Comparison of ENCODE assay signal across 8 cellular contexts in genomic region chr1:39901486-39902120, GRCh38. TPM values are rescaled to one million over a fixed set of nuclear protein-coding genes. Genes with fewer than 3 reads are reported as not detected.
DNase-seq lines count a peak whose midpoint lies in the region; ATAC-seq and TF ChIP-seq lines count a peak whose summit lies in the region.

Gene MYCL, minus strand, starts transcription at chr1:39901917. Its CDS starts 483 bp downstream, at chr1:39901434.

- ATAC-seq in CD4-positive, alpha-beta T cell (ENCODE audit: poor library complexity), result peak; percentile 75
- ATAC-seq in GM19372 (IDR thresholded peaks at IDR 0.05; ENCODE audit: low read depth, unreplicated experiment) (peak; percentile 61), HG03469 (IDR thresholded peaks at IDR 0.05; ENCODE audit: unreplicated experiment) (peak; percentile 57)
- ATAC-seq in naive thymus-derived CD4-positive, alpha-beta T cell, result peak; percentile 83

- no TSS peak for BruUV-seq in OCI-LY7 (replicated peaks; lab: Mats Ljungman, UMichigan)

- H3K36me3 Mint-ChIP-seq in CD4-positive, alpha-beta T cell (ENCODE audit: low read depth), result no peaks in the 10 kb centered on the region
- no peaks in the 10 kb centered on the region for H3K36me3 Mint-ChIP-seq in naive thymus-derived CD4-positive, alpha-beta T cell

- H3K9me2 ChIP-seq in OCI-LY7 (ENCODE audit: insufficient read depth, low read length), result no peaks in the 10 kb centered on the region

- no peaks in the 10 kb centered on the region for H3K9me3 Mint-ChIP-seq in CD4-positive, alpha-beta T cell
- H3K9me3 Mint-ChIP-seq in naive thymus-derived CD4-positive, alpha-beta T cell, result peaks cover 0 to 2% (median 0%) of the 10 kb centered on the region in 11 donors

- peaks cover 49% of the 10 kb centered on the region for H3K27me3 ChIP-seq in CD4-positive, alpha-beta T cell (ENCODE audit: control insufficient read depth, insufficient read depth, low read length)
- H3K27me3 ChIP-seq in naive thymus-derived CD4-positive, alpha-beta T cell (ENCODE audit: control insufficient read depth in 2 of 2, insufficient read depth in 2 of 2, low read length in 2 of 2), result peaks cover 0 to 5% of the 10 kb centered on the region in 2 donors

- peak within 1 kb of the TSS; percentile 68 for H3K4me2 ChIP-seq in OCI-LY7 (ENCODE audit: low read length)

- DNase-seq in CD4-positive, alpha-beta T cell, result peak; percentile 22 to 64 (median 48)
- DNase-seq in OCI-LY7 (ENCODE audit: low spot score), result peak; percentile 60
- peak; percentile 73 for DNase-seq in activated T-cell treated with anti-CD3 and anti-CD28 coated beads, Interleukin-2, amount 50 U/mL, for 1 hour
- DNase-seq in fibroblast of gingiva (ENCODE audit: low read depth), result peak; percentile 39
- DNase-seq in naive thymus-derived CD4-positive, alpha-beta T cell, result peak; percentile 34 to 71 (median 54)
- DNase-seq in stimulated activated naive CD4-positive, alpha-beta T cell treated with Interleukin-2 at 50 U/mL for 16 hours (lab: John Stamatoyannopoulos, UW), result peak; percentile 55

- CTCF ChIA-PET in CD4-positive, alpha-beta T cell (lab: Charles Lee), result interaction anchor here (0.6 to 2.8 kb wide), 17 partner anchors 9 to 437 kb away, joined by 3 to 38 read pairs (median 5); partner anchors contain the start of gene TRIT1
- CTCF ChIA-PET in OCI-LY7 (lab: Charles Lee; ENCODE audit: unreplicated experiment), result interaction anchor here (0.6 to 1.3 kb wide), 6 partner anchors 9 to 376 kb away, joined by 3 to 5 read pairs (median 4); no protein-coding TSS in a partner anchor
- CTCF ChIA-PET in naive thymus-derived CD4-positive, alpha-beta T cell (lab: Charles Lee), result interaction anchor here (0.6 to 6.5 kb wide), 11 partner anchors 8 to 823 kb away, joined by 3 to 67 read pairs (median 4); no protein-coding TSS in a partner anchor

- no peaks in the 10 kb centered on the region for H3K79me2 ChIP-seq in OCI-LY7 (ENCODE audit: insufficient read depth, low read depth, low read length)

- H3K27ac Mint-ChIP-seq in CD4-positive, alpha-beta T cell, result no peak within 1 kb of the TSS
- no peak within 1 kb of the TSS for H3K27ac Mint-ChIP-seq in naive thymus-derived CD4-positive, alpha-beta T cell

- H4K20me1 ChIP-seq in OCI-LY7 (ENCODE audit: insufficient read depth, low read length), result no peaks in the 10 kb centered on the region

- H3K27ac ChIP-seq in CD4-positive, alpha-beta T cell (ENCODE audit: low read depth, low read length), result no peak within 1 kb of the TSS
- no peak within 1 kb of the TSS for H3K27ac ChIP-seq in OCI-LY7 (ENCODE audit: low read depth, low read length, poor library complexity, severe bottlenecking)
- H3K27ac ChIP-seq in naive thymus-derived CD4-positive, alpha-beta T cell (ENCODE audit: low read depth, low read length), result no peak within 1 kb of the TSS

- intact Hi-C loops in CD4-positive, alpha-beta T cell (cut with DNase I, micrococcal nuclease), result loop anchor here (1.0 to 5.0 kb wide), 3 partner anchors 57 to 294 kb away; no protein-coding TSS in a partner anchor
- intact Hi-C loops in OCI-LY7 (cut with micrococcal nuclease; ENCODE audit: unreplicated experiment), result loop anchor here (1.0 kb wide), 1 partner anchor 84 kb away; no protein-coding TSS in a partner anchor
- intact Hi-C loops in naive thymus-derived CD4-positive, alpha-beta T cell (cut with micrococcal nuclease), result loop anchor here (1.0 to 5.0 kb wide), 8 partner anchors 18 to 295 kb away; partner anchors contain the start of genes TRIT1 (in 2 of the 2) and HPCAL4 (in 1 of the 2)

- H2AFZ ChIP-seq in OCI-LY7 (ENCODE audit: low read length), result peak within 1 kb of the TSS; percentile 62; the same call in 1 of the 2 replicates

- no peak for TF ChIP-seq CTCF in CD4-positive, alpha-beta T cell (IDR thresholded peaks at IDR 0.05)
- TF ChIP-seq CTCF in OCI-LY7 (conservative IDR thresholded peaks at IDR 0.05; ENCODE audit: low read length), result no peak

- no peaks in the 10 kb centered on the region for H3K36me3 ChIP-seq in OCI-LY7 (ENCODE audit: insufficient read depth, low read length)
- H3K36me3 ChIP-seq in naive thymus-derived CD4-positive, alpha-beta T cell (ENCODE audit: control insufficient read depth in 2 of 3, insufficient read depth in 3 of 3, low read length in 3 of 3), result no peaks in the 10 kb centered on the region

- H3K4me3 ChIP-seq in OCI-LY7 (ENCODE audit: low read depth, low read length, poor library complexity, severe bottlenecking), result peak within 1 kb of the TSS; percentile 66
- H3K4me3 ChIP-seq in naive thymus-derived CD4-positive, alpha-beta T cell (ENCODE audit: low read length), result peak within 1 kb of the TSS; percentile 66

- peaks cover 78% of the 10 kb centered on the region for H3K27me3 Mint-ChIP-seq in CD4-positive, alpha-beta T cell
- peaks cover 46 to 72% (median 49%) of the 10 kb centered on the region in 5 donors for H3K27me3 Mint-ChIP-seq in naive thymus-derived CD4-positive, alpha-beta T cell

- no peaks in the 10 kb centered on the region for H3K4me1 Mint-ChIP-seq in CD4-positive, alpha-beta T cell (ENCODE audit: low read depth)
- H3K4me1 Mint-ChIP-seq in naive thymus-derived CD4-positive, alpha-beta T cell, result peaks cover 0 to 10% (median 7%) of the 10 kb centered on the region in 7 donors

- H3K4me1 ChIP-seq in OCI-LY7 (ENCODE audit: insufficient read depth, low read length, poor library complexity, severe bottlenecking), result peaks cover 7% of the 10 kb centered on the region
- H3K4me1 ChIP-seq in naive thymus-derived CD4-positive, alpha-beta T cell (ENCODE audit: control insufficient read depth in 2 of 2, insufficient read depth in 2 of 2, low read length in 2 of 2), result peaks cover 0 to 8% of the 10 kb centered on the region in 2 donors

- POLR2A ChIA-PET in CD4-positive, alpha-beta T cell (lab: Charles Lee), result interaction anchor here (0.7 to 1.4 kb wide), 4 partner anchors 19 to 295 kb away, joined by 3 to 4 read pairs (median 4); no protein-coding TSS in a partner anchor
- POLR2A ChIA-PET in OCI-LY7 (lab: Charles Lee), result interaction anchor here (0.6 to 1.3 kb wide), 3 partner anchors 8 to 80 kb away, joined by 3 to 5 read pairs (median 3); no protein-coding TSS in a partner anchor
- POLR2A ChIA-PET in naive thymus-derived CD4-positive, alpha-beta T cell (lab: Charles Lee), result interaction anchor here (0.7 to 2.4 kb wide), 2 partner anchors 21 to 85 kb away, joined by 3 to 11 read pairs; no protein-coding TSS in a partner anchor

- H3K4me3 Mint-ChIP-seq in CD4-positive, alpha-beta T cell, result peak within 1 kb of the TSS; percentile 82
- peak within 1 kb of the TSS; percentile 68 to 82 (median 78) for H3K4me3 Mint-ChIP-seq in naive thymus-derived CD4-positive, alpha-beta T cell

- no peaks in the 10 kb centered on the region for H3K9me3 ChIP-seq in CD4-positive, alpha-beta T cell (ENCODE audit: control insufficient read depth, low read length)
- no peaks in the 10 kb centered on the region for H3K9me3 ChIP-seq in OCI-LY7 (ENCODE audit: low read length)
- no peaks in the 10 kb centered on the region for H3K9me3 ChIP-seq in naive thymus-derived CD4-positive, alpha-beta T cell (ENCODE audit: control insufficient read depth in 2 of 3, low read length in 3 of 3)

RNA-seq across cellular contexts. Expression of gene MYCL, which starts in this region (rescaled TPM):
- under 1 TPM; 0.08 to 0.50 TPM for total RNA-seq in CD4-positive, alpha-beta T cell
- total RNA-seq in OCI-LY7 (2014; rRNA removed; shearing (Covaris generic)), result 0.41 and 1.6 TPM in 2 replicates
- total RNA-seq in OCI-LY7 (2022), result 1.0 and 1.3 TPM in 2 replicates
- 1 to 10 TPM in 2 of 5 experiments, under 1 TPM in 2, not detected in 1; 0.30 to 8.1 (median 0.83) TPM for total RNA-seq in naive thymus-derived CD4-positive, alpha-beta T cell
- polyA plus RNA-seq in naive thymus-derived CD4-positive, alpha-beta T cell, result under 1 TPM in 1 of 2 donors, not detected in 1; 0.05 TPM

Comparison
In these comparisons a context has a peak if more than half of its experiments do, and no peak if none do; other contexts are left out.
1. Peak in DNase-seq and ATAC-seq in CD4-positive, alpha-beta T cell; RNA of the gene not detected or under 1 TPM.